ENCODE assay signal across 9 cellular contexts in the genomic region with DNA sequence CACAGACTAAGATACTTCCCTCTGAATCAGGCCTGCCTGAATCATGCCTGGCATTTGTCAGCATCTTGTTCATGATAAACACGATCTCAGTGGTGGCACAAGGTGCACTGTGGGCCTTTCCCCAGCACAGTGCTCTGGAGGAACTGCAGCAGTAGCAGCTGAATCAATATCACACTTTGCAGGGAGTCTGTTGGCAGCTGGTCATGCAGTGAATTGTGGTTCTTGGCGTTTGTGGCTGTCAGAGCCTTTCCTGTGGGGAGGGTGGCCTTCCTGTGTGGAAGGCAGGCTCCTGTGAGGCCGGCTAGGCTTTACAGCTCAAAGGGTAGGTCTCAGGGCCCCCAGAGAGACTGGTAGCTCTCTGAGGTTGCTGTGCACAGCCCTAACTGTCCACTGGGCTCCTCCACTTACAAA. TPM values are rescaled to one million over a fixed set of nuclear protein-coding genes. Genes with fewer than 3 reads are reported as not detected.
A peak's percentile ranks its signal among the peaks of the same experiment; 100 is the strongest.
DNase-seq lines count a peak whose midpoint lies in the region; ATAC-seq, FAIRE-seq and TF ChIP-seq lines count a peak whose summit lies in the region.
"Had no signal": no experiment of that assay in that cellular context is flagged by ENCODE, and none has a peak within 500 bp of the region (broad histone marks: within the 10 kb centered on the region; RNA-seq: fewer than 3 reads in every experiment).

No MANE protein-coding gene starts in this region.

- H3K9me3 Mint-ChIP-seq in stimulated activated naive CD8-positive, alpha-beta T cell treated with anti-CD3 and anti-CD28 coated beads, Interleukin-15, amount 100 ng/mL, for 72 hours = no peaks in the 10 kb centered on the region

- no peak overlapping the region for H3K4me3 ChIP-seq in Panc1 (ENCODE audit: low read depth in 2 of 2, low read length in 2 of 2)
- no peak overlapping the region for H3K4me3 ChIP-seq in HAP-1

- no peaks in the 10 kb centered on the region for H3K27me3 ChIP-seq in Panc1 (ENCODE audit: control insufficient read depth, insufficient read depth, low read length)
- no peaks in the 10 kb centered on the region for H3K27me3 ChIP-seq in HAP-1 (ENCODE audit: low read depth)

- peak; percentile 9 for DNase-seq in stimulated activated naive CD8-positive, alpha-beta T cell treated with anti-CD3 and anti-CD28 coated beads, Interleukin-15, Interleukin-2, amounts not matched to agents 100 U/mL and 50 U/mL, for 24 hours
- no peak for DNase-seq in stimulated activated naive CD8-positive, alpha-beta T cell treated with anti-CD3 and anti-CD28 coated beads, Interleukin-15, amount 100 ng/mL, for 72 hours
- DNase-seq in Panc1 (ENCODE audit: low read depth, low spot score) (no peak), left cardiac atrium (peak; percentile 58), urothelium cell line (ENCODE audit: low spot score) (no peak), HAP-1 (ENCODE audit: low spot score in 2 of 2) (no peak), NAMALWA (ENCODE audit: low spot score) (no peak)
- DNase-seq: NCI-H82 had no signal

- H3K36me3 ChIP-seq in Panc1 (ENCODE audit: control insufficient read depth, insufficient read depth, low read length) = no peaks in the 10 kb centered on the region
- H3K36me3 ChIP-seq in HAP-1 (replicated peaks) = no peaks in the 10 kb centered on the region

- peaks cover 10% of the 10 kb centered on the region for H3K4me1 ChIP-seq in Panc1 (ENCODE audit: control insufficient read depth, insufficient read depth, low read length)
- H3K4me1 ChIP-seq in HAP-1 = no peaks in the 10 kb centered on the region

- peak overlapping the region in 1 of 2 donors; percentile 31 for H3K27ac Mint-ChIP-seq in stimulated activated naive CD8-positive, alpha-beta T cell treated with anti-CD3 and anti-CD28 coated beads, Interleukin-15, amount 100 ng/mL, for 72 hours

- no peaks in the 10 kb centered on the region for H3K9me3 ChIP-seq in Panc1 (ENCODE audit: control insufficient read depth, insufficient read depth, low read depth, low read length)
- H3K9me3 ChIP-seq in HAP-1 = no peaks in the 10 kb centered on the region; the same call in 1 of the 2 replicates

- 0 out of 2 replicates have a peak overlapping the region, but pooled peaks have one; percentile 36 for H3K27ac ChIP-seq in Panc1 (ENCODE audit: low read length)

- CTCF ChIA-PET in Panc1 (lab: Charles Lee) = no interaction called here

- peaks cover 29% of the 10 kb centered on the region for H3K27me3 Mint-ChIP-seq in stimulated activated naive CD8-positive, alpha-beta T cell treated with anti-CD3 and anti-CD28 coated beads, Interleukin-15, amount 100 ng/mL, for 72 hours

- intact Hi-C loops in Panc1 (cut with micrococcal nuclease; ENCODE audit: unreplicated experiment) (no loop called here), left cardiac atrium (cut with DNase I) (no loop called here)

- peak; percentile 13 for FAIRE-seq in urothelium cell line (lab: Jason Lieb, UNC)

- POLR2A ChIA-PET in Panc1 (lab: Charles Lee) = interaction anchor here (0.6 to 0.7 kb wide), 2 partner anchors 587 to 1008 kb away, joined by 3 to 4 read pairs; no protein-coding TSS in a partner anchor

- no peak overlapping the region for H3K4me3 Mint-ChIP-seq in stimulated activated naive CD8-positive, alpha-beta T cell treated with anti-CD3 and anti-CD28 coated beads, Interleukin-15, amount 100 ng/mL, for 72 hours

- in situ Hi-C loops in Panc1 (cut with HindIII; ENCODE audit: low pct_unique_long_range_greater_than_20kb, low sequenced_read_pairs) = no loop called here
- in situ Hi-C loops in HAP-1 (cut with MboI; ENCODE audit: low sequenced_read_pairs) = no loop called here

- no TSS peak for BruUV-seq in Panc1 (replicated peaks; lab: Mats Ljungman, UMichigan)

- H3K4me1 Mint-ChIP-seq in stimulated activated naive CD8-positive, alpha-beta T cell treated with anti-CD3 and anti-CD28 coated beads, Interleukin-15, amount 100 ng/mL, for 72 hours = peaks cover 10% of the 10 kb centered on the region

- TF ChIP-seq CTCF in Panc1 (IDR thresholded peaks at IDR 0.05) = no peak

- peak; percentile 54 for ATAC-seq in stimulated activated naive CD8-positive, alpha-beta T cell treated with anti-CD3 and anti-CD28 coated beads, Interleukin-15, Interleukin-2, amounts not matched to agents 100 U/mL and 50 U/mL, for 24 hours
- no peak for ATAC-seq in stimulated activated naive CD8-positive, alpha-beta T cell treated with anti-CD3 and anti-CD28 coated beads, Interleukin-15, amount 100 ng/mL, for 72 hours
- peak; percentile 46 for ATAC-seq in Panc1
- ATAC-seq in left cardiac atrium = peak; percentile 7 to 28
- no peak for ATAC-seq in HG03039 (IDR thresholded peaks at IDR 0.05; ENCODE audit: unreplicated experiment)

RNA-seq across cellular contexts. Expression of a gene that starts 54.4 kb away (rescaled TPM):
- total RNA-seq in Panc1 (2021; ENCODE audit: unreplicated experiment) (132 TPM), left cardiac atrium (10 to 100 TPM; 22.4 to 29.3 TPM)
- polyA plus RNA-seq in Panc1 (2012; ENCODE audit: insufficient read length) = 94.7 TPM

Comparison
In these comparisons a context has a peak if more than half of its experiments do, and no peak if none do; other contexts are left out.
1. ATAC-seq: peak in stimulated activated naive CD8-positive, alpha-beta T cell treated with anti-CD3 and anti-CD28 coated beads, Interleukin-15, Interleukin-2, amounts not matched to agents 100 U/mL and 50 U/mL, for 24 hours (single experiment), Panc1 (single experiment) and left cardiac atrium (2 of 2); none in stimulated activated naive CD8-positive, alpha-beta T cell treated with anti-CD3 and anti-CD28 coated beads, Interleukin-15, amount 100 ng/mL, for 72 hours (single experiment) and HG03039 (single experiment).
2. DNase-seq: peak in stimulated activated naive CD8-positive, alpha-beta T cell treated with anti-CD3 and anti-CD28 coated beads, Interleukin-15, Interleukin-2, amounts not matched to agents 100 U/mL and 50 U/mL, for 24 hours (single experiment) and left cardiac atrium (single experiment); none in stimulated activated naive CD8-positive, alpha-beta T cell treated with anti-CD3 and anti-CD28 coated beads, Interleukin-15, amount 100 ng/mL, for 72 hours (0 of 2), Panc1 (single experiment), urothelium cell line (single experiment), HAP-1 (0 of 2) and NAMALWA (single experiment).